23 cellular contexts compared by ENCODE assay signal in the genomic region with DNA sequence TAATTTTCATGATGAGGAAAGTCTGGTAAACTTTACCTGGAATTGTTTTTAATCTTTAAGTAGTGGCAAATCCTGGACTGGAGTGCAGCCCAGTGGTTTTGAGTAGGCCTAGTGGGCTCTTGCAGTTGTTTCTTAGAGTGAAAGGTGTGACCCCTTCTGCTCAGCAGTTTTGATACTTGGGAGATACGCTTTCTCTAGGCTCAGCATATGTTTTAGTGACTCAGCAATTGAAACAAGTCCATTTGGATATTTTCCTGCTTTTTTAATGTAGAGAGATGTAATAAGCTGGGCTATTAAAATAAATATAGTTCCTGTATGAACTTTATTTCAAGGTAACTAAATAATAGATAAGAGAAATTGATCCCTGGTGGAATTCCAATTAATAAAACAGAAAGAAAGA. TPM values are rescaled to one million over a fixed set of nuclear protein-coding genes. Genes with fewer than 3 reads are reported as not detected.
A peak's percentile ranks its signal among the peaks of the same experiment; 100 is the strongest.
DNase-seq lines count a peak whose midpoint lies in the region; ATAC-seq, FAIRE-seq and TF ChIP-seq lines count a peak whose summit lies in the region.
"Had no signal": no experiment of that assay in that cellular context is flagged by ENCODE, and none has a peak within 500 bp of the region (broad histone marks: within the 10 kb centered on the region; RNA-seq: fewer than 3 reads in every experiment).

No MANE protein-coding gene starts in this region.

- intact Hi-C loops in K562 (cut with micrococcal nuclease): no loop called here
- intact Hi-C loops in PC-9 (cut with micrococcal nuclease; ENCODE audit: unreplicated experiment): no loop called here

- no peak overlapping the region for H4K5ac ChIP-seq in H9 (ENCODE audit: insufficient read length, low read depth, low read length)

- H3K36me3 Mint-ChIP-seq in H9 (ENCODE audit: insufficient read depth in 1 of 3, low read depth in 3 of 3) (peaks cover 17 to 44% (median 42%) of the 10 kb centered on the region in 3 experiments), osteocyte (ENCODE audit: unreplicated experiment) (no peaks in the 10 kb centered on the region)
- H3K36me3 Mint-ChIP-seq: IgD-negative memory B cell had no signal

- H3K9ac ChIP-seq in H9 (ENCODE audit: extremely low read depth, insufficient read length, low read length): no peak overlapping the region
- H3K9ac ChIP-seq in K562 (ENCODE audit: insufficient read depth in 1 of 2, low read depth in 2 of 2, low read length in 2 of 2): no peak overlapping the region
- H3K9ac ChIP-seq: BLaER1 treated with 17β-estradiol and CSF1 and Interleukin-3, amounts not matched to agents 10 nM and 100 nM had no signal

- H3K27ac Mint-ChIP-seq in H9 (peak overlapping the region in 2 of 3 experiments; percentile 16 to 39; a peak in 2 of 7 replicates), osteocyte (ENCODE audit: unreplicated experiment) (peak overlapping the region; percentile 3)
- H3K27ac Mint-ChIP-seq: CD4-positive, alpha-beta T cell had no signal

- no peak for TF ChIP-seq RAD21 in K562 (CRISPR knock-in tag; conservative IDR thresholded peaks at IDR 0.05 in 1 of 2, IDR thresholded peaks at IDR 0.05 in 1 of 2)

- no peak overlapping the region for H3K14ac ChIP-seq in H9 (ENCODE audit: insufficient read depth, low read length)

- no peak overlapping the region for H3K4me3 Mint-ChIP-seq in H9
- no peak overlapping the region for H3K4me3 Mint-ChIP-seq in osteocyte (ENCODE audit: unreplicated experiment)
- H3K4me3 Mint-ChIP-seq: CD4-positive, alpha-beta T cell; IgD-negative memory B cell had no signal

- BruUV-seq in K562 (replicated peaks; lab: Mats Ljungman, UMichigan) (no TSS peak), PC-9 (replicated peaks; lab: Mats Ljungman, UMichigan) (no TSS peak)

- H3K27me3 Mint-ChIP-seq in H9 (ENCODE audit: low read depth) (no peaks in the 10 kb centered on the region), osteocyte (ENCODE audit: unreplicated experiment) (no peaks in the 10 kb centered on the region)
- H3K27me3 Mint-ChIP-seq: CD4-positive, alpha-beta T cell; IgD-negative memory B cell had no signal

- no peak overlapping the region for H4K91ac ChIP-seq in H9 (ENCODE audit: insufficient read length, low read depth, low read length)

- DNase-seq in H9 (no peak), K562 (ENCODE audit: extremely low read depth in 1 of 4, low spot score in 3 of 4) (peak in 2 of 4 experiments; percentile 15 to 25), fibroblast of peridontal ligament (ENCODE audit: extremely low read depth) (peak; percentile 30), osteocyte (ENCODE audit: extremely low spot score, unreplicated experiment) (no peak), PC-9 (no peak)
- DNase-seq: AML-193; CD4-positive, alpha-beta T cell; NCI-H1048; NCI-H1417 treated with DMSO at 0.1 percent for 48 hours; NCI-H1694 treated with DMSO at 0.1 percent for 48 hours; NCI-H2081; NCI-H2227 treated with DMSO at 0.1 percent for 48 hours; NCI-H526 treated with DMSO at 0.1 percent for 48 hours; SHP77 had no signal

- FAIRE-seq in K562 (lab: Jason Lieb, UNC): no peak
- FAIRE-seq: D721Med, G401.6, HTR-8/SVneo had no signal

- no peak overlapping the region for H4K8ac ChIP-seq in H9 (replicated peaks; ENCODE audit: insufficient read length, low read depth, low read length)

- H3K9me3 ChIP-seq in H9 (ENCODE audit: control insufficient read depth, low read depth, low read length) (no peaks in the 10 kb centered on the region), K562 (replicated peaks; ENCODE audit: control insufficient read depth, insufficient read depth, low read depth, low read length) (no peaks in the 10 kb centered on the region), PC-9 (ENCODE audit: insufficient read depth, low read depth) (no peaks in the 10 kb centered on the region)
- H3K9me3 ChIP-seq: BLaER1 treated with 17β-estradiol and CSF1 and Interleukin-3, amounts not matched to agents 10 nM and 100 nM had no signal

- no peaks in the 10 kb centered on the region for H3K9me2 ChIP-seq in PC-9 (ENCODE audit: insufficient read depth)

- TF ChIP-seq EP300 in K562 (IDR thresholded peaks at IDR 0.05; ENCODE audit: low read length): no peak

- H3K4me1 Mint-ChIP-seq in H9 (peaks cover 56 to 60% of the 10 kb centered on the region in 2 experiments), osteocyte (ENCODE audit: unreplicated experiment) (peaks cover 48% of the 10 kb centered on the region)

- no peaks in the 10 kb centered on the region for H3K9me1 ChIP-seq in K562 (ENCODE audit: control insufficient read depth, insufficient read depth, low read length)

- no peak overlapping the region for H2BK15ac ChIP-seq in H9 (ENCODE audit: low read depth, low read length)

- H3K9me3 Mint-ChIP-seq in H9: no peaks in the 10 kb centered on the region
- no peaks in the 10 kb centered on the region for H3K9me3 Mint-ChIP-seq in osteocyte (ENCODE audit: unreplicated experiment)
- H3K9me3 Mint-ChIP-seq: CD4-positive, alpha-beta T cell; IgD-negative memory B cell had no signal

- peaks cover 16% of the 10 kb centered on the region for H3K4me1 ChIP-seq in H9 (ENCODE audit: insufficient read depth, low read length)
- H3K4me1 ChIP-seq in K562 (replicated peaks in 1 of 2; ENCODE audit: control insufficient read depth in 2 of 2, insufficient read depth in 2 of 2, low read length in 2 of 2): peaks cover 5 to 22% of the 10 kb centered on the region in 2 experiments; a peak in 3 of 5 replicates
- 0 out of 2 replicates have a peak, but pooled peaks cover under 1% of the 10 kb centered on the region for H3K4me1 ChIP-seq in PC-9 (replicated peaks; ENCODE audit: insufficient read depth)

- ATAC-seq in K562 (peak; percentile 40; the same call in 2 of the 3 replicates), HG03565 (IDR thresholded peaks at IDR 0.05; ENCODE audit: unreplicated experiment) (no peak), GM18517 (IDR thresholded peaks at IDR 0.05; ENCODE audit: unreplicated experiment) (no peak)
- ATAC-seq: Panc1 had no signal

- H2BK20ac ChIP-seq in H9 (ENCODE audit: low read depth, low read length, poor library complexity, severe bottlenecking): no peak overlapping the region

- no peak overlapping the region for H3K56ac ChIP-seq in H9 (ENCODE audit: insufficient read length, low read depth, low read length)

- H3K4me3 ChIP-seq in K562: no peak overlapping the region
- no peak overlapping the region for H3K4me3 ChIP-seq in PC-9
- H3K4me3 ChIP-seq: BLaER1 treated with 17β-estradiol and CSF1 and Interleukin-3, amounts not matched to agents 10 nM and 100 nM had no signal

- peaks cover 68% of the 10 kb centered on the region for H3K36me3 ChIP-seq in K562 (ENCODE audit: control insufficient read depth, insufficient read depth, low read length)
- H3K36me3 ChIP-seq in PC-9 (ENCODE audit: low read depth): no peaks in the 10 kb centered on the region

- no peak overlapping the region for H3K23ac ChIP-seq in H9 (ENCODE audit: insufficient read length, low read depth, low read length)

- no peak overlapping the region for H3K4ac ChIP-seq in H9 (ENCODE audit: low read depth, low read length)

- H3K4me2 ChIP-seq in H9 (ENCODE audit: insufficient read depth, insufficient read length, low read length) (no peak overlapping the region), K562 (ENCODE audit: insufficient read depth, low read length) (no peak overlapping the region), PC-9 (no peak overlapping the region)
- H3K4me2 ChIP-seq: BLaER1 treated with 17β-estradiol and CSF1 and Interleukin-3, amounts not matched to agents 10 nM and 100 nM had no signal

- H3K79me1 ChIP-seq in H9 (ENCODE audit: insufficient read depth, low read depth, low read length, poor library complexity, severe bottlenecking): no peaks in the 10 kb centered on the region

- H2BK5ac ChIP-seq in H9 (ENCODE audit: insufficient read length, low read length): no peak overlapping the region

- TF ChIP-seq POLR2A in K562 (conservative IDR thresholded peaks at IDR 0.05): no peak

- H3K79me2 ChIP-seq in H9 (ENCODE audit: insufficient read depth, low read length) (peaks cover 31% of the 10 kb centered on the region; the same call in 1 of the 2 replicates), K562 (ENCODE audit: control insufficient read depth, insufficient read depth, low read length) (peaks cover 49% of the 10 kb centered on the region), PC-9 (ENCODE audit: low read depth) (no peaks in the 10 kb centered on the region)

- no peak overlapping the region for H2BK120ac ChIP-seq in H9 (ENCODE audit: low read depth, low read length, poor library complexity, severe bottlenecking)

- no peak overlapping the region for H2AFZ ChIP-seq in H9 (ENCODE audit: low read length)
- no peak overlapping the region for H2AFZ ChIP-seq in K562 (ENCODE audit: low read depth, low read length)
- H2AFZ ChIP-seq in PC-9: no peak overlapping the region

- H3F3A ChIP-seq in PC-9 (ENCODE audit: insufficient read depth, low read depth): no peaks in the 10 kb centered on the region

- CTCF ChIA-PET in K562 (lab: Yijun Ruan, JAX; ENCODE audit: low intra/inter-chr PET ratio) (no interaction called here), PC-9 (lab: Charles Lee) (no interaction called here)

- in situ Hi-C loops in K562 (cut with MboI): no loop called here

- H4K20me1 ChIP-seq in H9 (ENCODE audit: control insufficient read depth, insufficient read depth, insufficient read length): no peaks in the 10 kb centered on the region
- H4K20me1 ChIP-seq in K562 (replicated peaks; ENCODE audit: control insufficient read depth, insufficient read depth, low read length): no peaks in the 10 kb centered on the region
- no peaks in the 10 kb centered on the region for H4K20me1 ChIP-seq in PC-9 (ENCODE audit: insufficient read depth)
- H4K20me1 ChIP-seq: BLaER1 treated with 17β-estradiol and CSF1 and Interleukin-3, amounts not matched to agents 10 nM and 100 nM had no signal

- no peak overlapping the region for H3T11ph ChIP-seq in H9 (ENCODE audit: low read length)

- H3K23me2 ChIP-seq in H9 (ENCODE audit: insufficient read length, low read depth, low read length, poor library complexity, severe bottlenecking): no peaks in the 10 kb centered on the region

- POLR2A ChIA-PET in K562 (lab: Yijun Ruan, JAX) (no interaction called here), PC-9 (lab: Charles Lee; ENCODE audit: unreplicated experiment) (no interaction called here)

- H2AK5ac ChIP-seq in H9 (ENCODE audit: insufficient read length, low read length): no peak overlapping the region

- WGBS in H9 (ENCODE audit: extremely low coverage, insufficient read length, low lambda C conversion rate): no CpG with 5 or more reads among the region's 1 CpG
- WGBS in K562 (ENCODE audit: insufficient coverage, low coverage, missing lambda C conversion rate): 77% methylated on average over 1 of the region's 1 CpG

- H3K27me3 ChIP-seq in H9 (ENCODE audit: insufficient read depth, low read length) (no peaks in the 10 kb centered on the region), K562 (ENCODE audit: control insufficient read depth in 2 of 2, insufficient read depth in 2 of 2, low read length in 2 of 2) (no peaks in the 10 kb centered on the region), PC-9 (ENCODE audit: insufficient read depth, low read depth) (no peaks in the 10 kb centered on the region)
- H3K27me3 ChIP-seq: BLaER1 treated with 17β-estradiol and CSF1 and Interleukin-3, amounts not matched to agents 10 nM and 100 nM had no signal

- no peak overlapping the region for H3K18ac ChIP-seq in H9 (ENCODE audit: insufficient read length, low read depth, low read length)

- no peak overlapping the region for H2BK12ac ChIP-seq in H9 (ENCODE audit: insufficient read length, low read depth, low read length)

- TF ChIP-seq CTCF in H9 (conservative IDR thresholded peaks at IDR 0.05): no peak
- TF ChIP-seq CTCF in K562 (IDR thresholded peaks at IDR 0.05 in 2 of 3, conservative IDR thresholded peaks at IDR 0.05 in 1 of 3; ENCODE audit: insufficient read depth in 2 of 3, low read depth in 1 of 3, low read length in 3 of 3): no peak
- no peak for TF ChIP-seq CTCF in osteocyte (IDR thresholded peaks at IDR 0.05)
- TF ChIP-seq CTCF in PC-9 (conservative IDR thresholded peaks at IDR 0.05): no peak

- H3K27ac ChIP-seq in H9 (ENCODE audit: insufficient read length, low read depth, low read length) (no peak overlapping the region), K562 (ENCODE audit: extremely low read depth, low read depth, low read length) (no peak overlapping the region), PC-9 (no peak overlapping the region)
- H3K27ac ChIP-seq: BLaER1 treated with 17β-estradiol and CSF1 and Interleukin-3, amounts not matched to agents 10 nM and 100 nM; RWPE1 had no signal

RNA-seq across cellular contexts. Expression of a gene that starts 6.0 kb away (rescaled TPM):
- total RNA-seq in H9 (2021) (73.6 and 75.4 TPM in 2 replicates), K562 (2014; rRNA removed) (37.2 and 39.6 TPM in 2 replicates), K562 (2014; rRNA removed; fragmentation: Illumina TruSeq; extraction: Trizol) (59.0 and 63.8 TPM in 2 replicates), K562 (2015; rRNA removed; fragmentation: Illumina TruSeq; extraction: Trizol) (37.2 and 44.5 TPM in 2 replicates), K562 (2021) (39.0 and 47.4 TPM in 2 replicates), osteocyte (3.8 and 4.4 TPM in 2 replicates), PC-9 (2021) (3.9 and 4.4 TPM in 2 replicates)
- total RNA-seq in K562 (2011; cell fraction: chromatin; rRNA removed; ENCODE audit: low replicate concordance): 8.8 and 27.0 TPM in 2 replicates
- total RNA-seq in K562 (2011; cell fraction: nucleolus; rRNA removed): 3.8 and 4.7 TPM in 2 replicates
- total RNA-seq in K562 (2011; cell fraction: nucleoplasm; rRNA removed): 7.6 and 19.2 TPM in 2 replicates
- polyA plus RNA-seq in K562 (2011; rRNA removed) (33.6 and 54.9 TPM in 2 replicates), K562 (2014; fragmentation: Illumina TruSeq; extraction: Trizol) (69.1 and 78.9 TPM in 2 replicates), K562 (2014; fragmentation: Nextera tagmentation; extraction: Ambion mirVana) (100 to 1,000 TPM in 1 of 2 experiments, 10 to 100 TPM in 1; 95.1 to 111 TPM), K562 (2014; rRNA removed) (58.0 and 84.6 TPM in 2 replicates)
- 57.9 and 76.8 TPM in 2 replicates for polyA plus RNA-seq in K562 (2011; cell fraction: cytosol; rRNA removed)
- polyA plus RNA-seq in K562 (2011; cell fraction: nucleus; rRNA removed): 10.7 and 12.5 TPM in 2 replicates
- 6.6 and 31.1 TPM in 2 replicates for polyA plus RNA-seq in K562 (2012)
- 30.9 and 34.2 TPM in 2 replicates for polyA minus RNA-seq in K562 (2011; rRNA and poly(A)+ RNA removed)
- polyA minus RNA-seq in K562 (2011; cell fraction: cytosol; rRNA and poly(A)+ RNA removed): 17.3 and 21.6 TPM in 2 replicates
- 5.5 and 9.3 TPM in 2 replicates for polyA minus RNA-seq in K562 (2011; cell fraction: nucleus; rRNA and poly(A)+ RNA removed)

RNA-seq across cellular contexts. Expression of a gene that starts 6.1 kb away (rescaled TPM):
- total RNA-seq in H9 (2021): 4.7 and 4.9 TPM in 2 replicates
- total RNA-seq in K562 (2011; cell fraction: chromatin; rRNA removed; ENCODE audit: low replicate concordance): 11.3 and 19.1 TPM in 2 replicates
- total RNA-seq in K562 (2011; cell fraction: nucleolus; rRNA removed): 13.7 and 15.3 TPM in 2 replicates
- total RNA-seq in K562 (2011; cell fraction: nucleoplasm; rRNA removed): 17.3 and 30.1 TPM in 2 replicates
- 7.6 and 8.2 TPM in 2 replicates for total RNA-seq in K562 (2014; rRNA removed)
- total RNA-seq in K562 (2014; rRNA removed; fragmentation: Illumina TruSeq; extraction: Trizol): 10.2 and 10.5 TPM in 2 replicates
- total RNA-seq in K562 (2015; rRNA removed; fragmentation: Illumina TruSeq; extraction: Trizol): 9.2 and 10.7 TPM in 2 replicates
- total RNA-seq in K562 (2021): 10.3 and 10.6 TPM in 2 replicates
- polyA plus RNA-seq in K562 (2011; rRNA removed): 13.1 and 13.2 TPM in 2 replicates
- polyA plus RNA-seq in K562 (2011; cell fraction: cytosol; rRNA removed): 9.3 and 11.1 TPM in 2 replicates
- polyA plus RNA-seq in K562 (2011; cell fraction: nucleus; rRNA removed): 17.6 and 17.7 TPM in 2 replicates
- 6.9 and 7.2 TPM in 2 replicates for polyA plus RNA-seq in K562 (2012)
- polyA plus RNA-seq in K562 (2014; fragmentation: Illumina TruSeq; extraction: Trizol): 9.0 and 10.3 TPM in 2 replicates
- polyA plus RNA-seq in K562 (2014; fragmentation: Nextera tagmentation; extraction: Ambion mirVana): 1 to 10 TPM; 2.4 to 3.2 TPM
- polyA plus RNA-seq in K562 (2014; rRNA removed): 10.4 and 12.4 TPM in 2 replicates
- 13.5 and 15.1 TPM in 2 replicates for polyA minus RNA-seq in K562 (2011; rRNA and poly(A)+ RNA removed)
- 7.3 and 10.0 TPM in 2 replicates for polyA minus RNA-seq in K562 (2011; cell fraction: cytosol; rRNA and poly(A)+ RNA removed)
- polyA minus RNA-seq in K562 (2011; cell fraction: nucleus; rRNA and poly(A)+ RNA removed): 28.5 and 39.2 TPM in 2 replicates
- total RNA-seq in osteocyte: 6.3 and 6.6 TPM in 2 replicates
- total RNA-seq in PC-9 (2021): 4.3 and 4.6 TPM in 2 replicates

RNA-seq across cellular contexts. Expression of a gene that starts 48.7 kb away (rescaled TPM):
- total RNA-seq in H9 (2021) (14.0 and 16.5 TPM in 2 replicates), K562 (2014; rRNA removed) (11.7 TPM in 2 replicates), K562 (2014; rRNA removed; fragmentation: Illumina TruSeq; extraction: Trizol) (23.3 and 30.3 TPM in 2 replicates), K562 (2015; rRNA removed; fragmentation: Illumina TruSeq; extraction: Trizol) (17.5 and 20.7 TPM in 2 replicates), K562 (2021) (21.1 and 21.9 TPM in 2 replicates), osteocyte (18.9 and 20.8 TPM in 2 replicates), PC-9 (2021) (4.6 and 10.6 TPM in 2 replicates)
- 8.0 and 49.3 TPM in 2 replicates for total RNA-seq in K562 (2011; cell fraction: chromatin; rRNA removed; ENCODE audit: low replicate concordance)
- total RNA-seq in K562 (2011; cell fraction: nucleolus; rRNA removed): 4.8 and 6.4 TPM in 2 replicates
- total RNA-seq in K562 (2011; cell fraction: nucleoplasm; rRNA removed): 15.0 and 31.4 TPM in 2 replicates
- polyA plus RNA-seq in K562 (2011; rRNA removed) (35.1 and 42.3 TPM in 2 replicates), K562 (2014; fragmentation: Illumina TruSeq; extraction: Trizol) (21.2 and 25.0 TPM in 2 replicates), K562 (2014; fragmentation: Nextera tagmentation; extraction: Ambion mirVana) (10 to 100 TPM in 1 of 2 experiments, 1 to 10 TPM in 1; 9.5 to 19.2 TPM), K562 (2014; rRNA removed) (16.5 and 17.6 TPM in 2 replicates)
- 4.8 and 14.0 TPM in 2 replicates for polyA plus RNA-seq in K562 (2011; cell fraction: cytosol; rRNA removed)
- 8.2 and 12.3 TPM in 2 replicates for polyA plus RNA-seq in K562 (2011; cell fraction: nucleus; rRNA removed)
- polyA plus RNA-seq in K562 (2012): 15.0 and 18.3 TPM in 2 replicates
- 61.9 and 70.0 TPM in 2 replicates for polyA minus RNA-seq in K562 (2011; rRNA and poly(A)+ RNA removed)
- polyA minus RNA-seq in K562 (2011; cell fraction: cytosol; rRNA and poly(A)+ RNA removed): 16.2 and 17.2 TPM in 2 replicates
- 10.4 and 21.7 TPM in 2 replicates for polyA minus RNA-seq in K562 (2011; cell fraction: nucleus; rRNA and poly(A)+ RNA removed)
